In the genomic region with DNA sequence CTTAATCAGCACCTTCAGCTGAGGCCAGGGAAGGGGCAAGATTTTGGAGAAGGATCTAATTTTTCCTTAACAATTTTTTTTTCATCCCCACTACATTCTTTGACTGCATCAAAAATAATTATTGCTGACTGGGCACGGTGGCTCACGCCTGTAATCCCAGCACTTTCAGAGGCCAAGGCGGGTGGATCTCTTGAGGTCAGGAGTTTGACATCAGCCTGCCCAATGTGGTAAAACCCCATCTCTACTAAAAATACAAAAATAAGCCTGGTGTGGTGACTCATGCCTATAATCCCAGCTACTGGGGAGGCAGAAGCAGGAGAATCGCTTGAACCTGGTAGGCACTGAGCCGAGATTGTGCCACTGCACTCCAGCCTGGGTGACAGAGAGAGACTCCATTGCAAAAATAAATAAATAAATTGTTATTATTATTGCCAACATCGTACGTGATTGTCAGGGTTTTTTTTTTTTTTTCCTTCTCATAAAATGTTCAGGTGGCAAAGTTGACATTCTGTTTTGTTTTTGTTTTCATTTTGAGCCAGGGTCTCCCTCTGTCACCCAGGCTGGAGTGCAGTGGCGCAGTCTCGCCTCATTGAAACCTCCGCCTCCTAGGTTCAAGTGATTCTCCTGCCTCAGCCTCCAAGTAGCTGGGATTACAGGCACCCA, we compare ENCODE assay signal across 19 cellular contexts. TPM values are rescaled to one million over a fixed set of nuclear protein-coding genes. Genes with fewer than 3 reads are reported as not detected.
DNase-seq lines count a peak whose midpoint lies in the region; ATAC-seq, FAIRE-seq and TF ChIP-seq lines count a peak whose summit lies in the region.
"Had no signal": no experiment of that assay in that cellular context is flagged by ENCODE, and none has a peak within 500 bp of the region (broad histone marks: within the 10 kb centered on the region; RNA-seq: fewer than 3 reads in every experiment).

No MANE protein-coding gene starts in this region.

- DNase-seq in ELR (ENCODE audit: low read depth), result peak; percentile 32
- DNase-seq in astrocyte (ENCODE audit: low read depth), result peak; percentile 20
- peak; percentile 84 for DNase-seq in myocyte (ENCODE audit: low read depth)
- DNase-seq in NOMO-1 (lab: John Stamatoyannopoulos, UW; ENCODE audit: unreplicated experiment in 2 of 2), result no peak
- no peak for DNase-seq in activated CD4-positive, alpha-beta T cell treated with anti-CD3 and anti-CD28 coated beads for 1 hour
- DNase-seq: activated CD4-positive, alpha-beta T cell treated with anti-CD3 and anti-CD28 coated beads for 4 hours; adrenal gland; C1 segment of cervical spinal cord; DMS153; immature natural killer cell; mesenchymal stem cell; NCI-H1417; nephron progenitor cell; retina; SHP77 treated with DMSO at 0.1 percent for 48 hours; T-helper 2 cell had no signal

- no peak for FAIRE-seq in astrocyte (lab: Jason Lieb, UNC)
- FAIRE-seq: endometrium had no signal

- TF ChIP-seq CTCF in KMS-11 (conservative IDR thresholded peaks at IDR 0.05; ENCODE audit: low read depth, low read length) (no peak), astrocyte (IDR thresholded peaks at IDR 0.05; ENCODE audit: insufficient read depth, low read depth, low read length) (no peak)

- H3K4me1 ChIP-seq in KMS-11 (ENCODE audit: low read depth, poor library complexity, severe bottlenecking) (peaks cover 26% of the 10 kb centered on the region), astrocyte (ENCODE audit: insufficient read depth, low read length) (no peaks in the 10 kb centered on the region)
- H3K4me1 ChIP-seq: adrenal gland had no signal

- H3K27ac ChIP-seq in KMS-11, result no peak overlapping the region; the same call in 1 of the 2 replicates
- H3K27ac ChIP-seq in astrocyte (ENCODE audit: low read depth, low read length), result no peak overlapping the region
- H3K27ac ChIP-seq: adrenal gland had no signal

- H3K36me3 ChIP-seq in KMS-11 (ENCODE audit: insufficient read depth) (no peaks in the 10 kb centered on the region), astrocyte (ENCODE audit: insufficient read depth, low read length) (peaks cover 14% of the 10 kb centered on the region)

- H3K4me2 ChIP-seq in KMS-11, result peak overlapping the region; percentile 64
- no peak overlapping the region for H3K4me2 ChIP-seq in astrocyte (ENCODE audit: low read length)

- H3K4me3 ChIP-seq in KMS-11 (IDR thresholded peaks at IDR 0.05; ENCODE audit: insufficient read depth, low read depth, low read length), result no peak overlapping the region
- H3K4me3 ChIP-seq in astrocyte (ENCODE audit: insufficient read depth, low read depth, low read length), result no peak overlapping the region
- H3K4me3 ChIP-seq: adrenal gland had no signal

- H3K27me3 ChIP-seq in KMS-11 (ENCODE audit: insufficient read depth, low read depth), result peaks cover 8% of the 10 kb centered on the region; the same call in 1 of the 2 replicates
- no peaks in the 10 kb centered on the region for H3K27me3 ChIP-seq in astrocyte (ENCODE audit: insufficient read depth, low read length)
- H3K27me3 ChIP-seq: adrenal gland had no signal

- peaks cover 18% of the 10 kb centered on the region for H3K36me3 Mint-ChIP-seq in astrocyte (ENCODE audit: low read depth, unreplicated experiment)

- no peaks in the 10 kb centered on the region for H3K9me3 ChIP-seq in astrocyte (ENCODE audit: insufficient read depth, low read depth, low read length)
- H3K9me3 ChIP-seq: adrenal gland had no signal

- H3K9me3 Mint-ChIP-seq in astrocyte (ENCODE audit: unreplicated experiment), result no peaks in the 10 kb centered on the region
- H3K9me3 Mint-ChIP-seq: immature natural killer cell, nephron progenitor cell had no signal

- no peaks in the 10 kb centered on the region for H3K27me3 Mint-ChIP-seq in astrocyte (ENCODE audit: low read depth, unreplicated experiment)

- peaks cover 3% of the 10 kb centered on the region for H3K4me1 Mint-ChIP-seq in astrocyte (ENCODE audit: low read depth, unreplicated experiment)
- H3K4me1 Mint-ChIP-seq: immature natural killer cell, nephron progenitor cell had no signal

- no peak for ATAC-seq in GM21723 (IDR thresholded peaks at IDR 0.05; ENCODE audit: unreplicated experiment)

- H2AFZ ChIP-seq in KMS-11 (ENCODE audit: low read depth) (no peak overlapping the region), astrocyte (ENCODE audit: low read depth, low read length) (no peak overlapping the region)

- H3K27ac Mint-ChIP-seq in astrocyte (ENCODE audit: unreplicated experiment), result no peak overlapping the region
- H3K27ac Mint-ChIP-seq: nephron progenitor cell had no signal

- H3K9ac ChIP-seq in KMS-11 (no peak overlapping the region), astrocyte (ENCODE audit: low read length) (no peak overlapping the region)

- H3K4me3 Mint-ChIP-seq in astrocyte (ENCODE audit: unreplicated experiment), result no peak overlapping the region
- H3K4me3 Mint-ChIP-seq: immature natural killer cell, nephron progenitor cell had no signal

- H3K79me2 ChIP-seq in KMS-11 (ENCODE audit: insufficient read depth, low read depth) (no peaks in the 10 kb centered on the region), astrocyte (ENCODE audit: insufficient read depth, low read length) (no peaks in the 10 kb centered on the region)

- H4K20me1 ChIP-seq in KMS-11 (ENCODE audit: insufficient read depth) (no peaks in the 10 kb centered on the region), astrocyte (ENCODE audit: insufficient read depth, low read length) (no peaks in the 10 kb centered on the region)

RNA-seq across cellular contexts. Expression of a gene that starts 37.3 kb away (rescaled TPM):
- total RNA-seq in astrocyte (27.5 and 29.2 TPM in 2 replicates), myocyte (31.5 and 37.0 TPM in 2 replicates)
- 7.7 TPM for polyA plus RNA-seq in myocyte (2012)

Comparison
In these comparisons a context has a peak if more than half of its experiments do, and no peak if none do; other contexts are left out.
1. DNase-seq: peak in ELR (single experiment), astrocyte (single experiment) and myocyte (single experiment); none in NOMO-1 (0 of 2) and activated CD4-positive, alpha-beta T cell treated with anti-CD3 and anti-CD28 coated beads for 1 hour (single experiment).